ENCODE assay signal across 11 cellular contexts in the genomic region with DNA sequence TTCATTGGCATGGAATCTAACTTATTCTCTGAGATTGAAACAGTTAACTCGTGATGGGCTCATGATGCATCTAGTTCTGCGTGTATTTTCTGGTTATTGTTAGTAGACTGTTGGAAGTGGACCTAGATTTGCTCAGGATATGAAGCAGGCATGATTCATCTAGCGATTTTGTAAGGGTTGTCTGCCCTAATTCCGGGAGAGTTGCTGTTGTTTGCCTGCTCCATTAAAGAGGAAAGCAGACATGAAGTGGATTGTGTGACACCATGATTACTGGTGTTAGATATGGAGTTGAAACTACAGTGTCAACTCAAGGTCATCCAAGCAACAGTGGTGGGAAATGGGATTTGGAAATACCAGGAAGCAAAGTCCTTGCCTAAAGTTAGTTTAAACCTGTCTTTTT. TPM values are rescaled to one million over a fixed set of nuclear protein-coding genes. Genes with fewer than 3 reads are reported as not detected.
DNase-seq lines count a peak whose midpoint lies in the region; ATAC-seq and TF ChIP-seq lines count a peak whose summit lies in the region.
"Had no signal": no experiment of that assay in that cellular context is flagged by ENCODE, and none has a peak within 500 bp of the region (broad histone marks: within the 10 kb centered on the region; RNA-seq: fewer than 3 reads in every experiment).

No MANE protein-coding gene starts in this region.

- DNase-seq in COLO829 (ENCODE audit: low spot score), result peak; percentile 79
- peak; percentile 93 for DNase-seq in M059J (ENCODE audit: low read depth)
- DNase-seq in mammary epithelial cell, result peak; percentile 93
- no peak for DNase-seq in lung (ENCODE audit: low spot score)
- no peak for DNase-seq in UCSD-AML1 (lab: John Stamatoyannopoulos, UW; ENCODE audit: unreplicated experiment)
- no peak for DNase-seq in NCI-H1092 (lab: John Stamatoyannopoulos, UW)
- DNase-seq in pons (ENCODE audit: low spot score), result no peak
- DNase-seq: islet precursor cell; stimulated activated naive CD4-positive, alpha-beta T cell had no signal

- no peak for TF ChIP-seq CTCF in mammary epithelial cell (conservative IDR thresholded peaks at IDR 0.05 in 1 of 2, IDR thresholded peaks at IDR 0.05 in 1 of 2; ENCODE audit: extremely low read depth in 1 of 2, insufficient read depth in 1 of 2, low read depth in 1 of 2, low read length in 2 of 2)
- TF ChIP-seq CTCF in lung (IDR thresholded peaks at IDR 0.05; ENCODE audit: control extremely low read depth, extremely low read depth), result no peak

- H2AFZ ChIP-seq in mammary epithelial cell (ENCODE audit: low read depth, low read length), result peak overlapping the region; percentile 80

- H3K4me2 ChIP-seq in mammary epithelial cell (ENCODE audit: insufficient read depth, low read depth, low read length), result peak overlapping the region; percentile 46

- CTCF ChIA-PET in mammary epithelial cell (lab: Charles Lee; ENCODE audit: low non-redundant PET), result no interaction called here

- BruUV-seq in mammary epithelial cell (replicated peaks; lab: Mats Ljungman, UMichigan), result no TSS peak

- intact Hi-C loops in mammary epithelial cell (cut with micrococcal nuclease), result loop anchor here (5.0 kb wide), 1 partner anchor 37 kb away; no protein-coding TSS in a partner anchor

- H3K79me2 ChIP-seq in mammary epithelial cell (ENCODE audit: insufficient read depth, low read length), result no peaks in the 10 kb centered on the region

- H3K9me3 ChIP-seq in mammary epithelial cell (replicated peaks; ENCODE audit: insufficient read depth, low read length) (no peaks in the 10 kb centered on the region), lung (ENCODE audit: control insufficient read depth in 2 of 2, insufficient read depth in 1 of 2, low read length in 1 of 2) (no peaks in the 10 kb centered on the region)
- H3K9me3 ChIP-seq: SJCRH30 had no signal

- H3K4me1 ChIP-seq in mammary epithelial cell (ENCODE audit: insufficient read depth, low read length), result peaks cover 12% of the 10 kb centered on the region
- H3K4me1 ChIP-seq in lung (ENCODE audit: control insufficient read depth in 2 of 2, insufficient read depth in 2 of 2, low read length in 2 of 2), result no peaks in the 10 kb centered on the region
- H3K4me1 ChIP-seq: SJCRH30 had no signal

- dilution Hi-C loops in mammary epithelial cell (cut with HindIII; ENCODE audit: low sequenced_read_pairs), result no loop called here

- in situ Hi-C loops in mammary epithelial cell (cut with MboI; ENCODE audit: low sequenced_read_pairs in 2 of 2), result no loop called here

- no peaks in the 10 kb centered on the region for H3K27me3 ChIP-seq in mammary epithelial cell (ENCODE audit: insufficient read depth, low read length)
- no peaks in the 10 kb centered on the region for H3K27me3 ChIP-seq in lung (ENCODE audit: control insufficient read depth, insufficient read depth)
- H3K27me3 ChIP-seq: SJCRH30 had no signal

- H3K9ac ChIP-seq in mammary epithelial cell (ENCODE audit: insufficient read depth, low read length), result no peak overlapping the region

- peak overlapping the region; percentile 67 for H3K27ac ChIP-seq in mammary epithelial cell (ENCODE audit: insufficient read depth, low read depth, low read length)
- H3K27ac ChIP-seq in lung (ENCODE audit: low read depth in 1 of 2, low read length in 1 of 2), result peak overlapping the region in 1 of 2 donors; percentile 11
- H3K27ac ChIP-seq: SJCRH30 had no signal

- H3K36me3 ChIP-seq in mammary epithelial cell (ENCODE audit: insufficient read depth, low read length) (no peaks in the 10 kb centered on the region), lung (ENCODE audit: control insufficient read depth in 2 of 2, insufficient read depth in 2 of 2, low read length in 2 of 2) (no peaks in the 10 kb centered on the region)
- H3K36me3 ChIP-seq: SJCRH30 had no signal

- peak; percentile 58 for ATAC-seq in lung (ENCODE audit: insufficient read depth, low FRiP score)
- no peak for ATAC-seq in GM21529 (IDR thresholded peaks at IDR 0.05; ENCODE audit: unreplicated experiment)

- no peak overlapping the region for H3K4me3 ChIP-seq in mammary epithelial cell (replicated peaks in 1 of 3; ENCODE audit: insufficient read depth in 1 of 3, low read depth in 2 of 3, low read length in 3 of 3)
- no peak overlapping the region for H3K4me3 ChIP-seq in lung
- H3K4me3 ChIP-seq: SJCRH30 had no signal

- H4K20me1 ChIP-seq in mammary epithelial cell (ENCODE audit: insufficient read depth, low read length), result no peaks in the 10 kb centered on the region

- 0% methylated on average over 4 of the region's 4 CpGs for WGBS in mammary epithelial cell (ENCODE audit: low coverage, missing lambda C conversion rate)
- 47 to 76% methylated on average over 4 of the region's 4 CpGs for WGBS in lung, 2 donors

RNA-seq across cellular contexts. Expression of a gene that starts 41.0 kb away (rescaled TPM):
- total RNA-seq in M059J (2014; rRNA removed; shearing (Covaris generic)), result 19.3 and 26.3 TPM in 2 replicates
- 10 to 100 TPM; 22.3 to 64.8 TPM for total RNA-seq in mammary epithelial cell
- 6.2 TPM for polyA plus RNA-seq in mammary epithelial cell
- polyA minus RNA-seq in mammary epithelial cell, result 9.2 TPM
- total RNA-seq in lung, result 10 to 100 TPM; 29.6 to 61.4 TPM
- polyA plus RNA-seq in lung, result 10 to 100 TPM in 1 of 2 donors, 1 to 10 TPM in 1; 8.2 to 10.2 TPM

Comparison
In these comparisons a context has a peak if more than half of its experiments do, and no peak if none do; other contexts are left out.
1. DNase-seq: peak in COLO829 (single experiment), M059J (single experiment) and mammary epithelial cell (single experiment); none in lung (single experiment), UCSD-AML1 (single experiment), NCI-H1092 (single experiment) and pons (single experiment).